Comparison of ENCODE assay signal across 8 cellular contexts in genomic region chr2:241734208-241734466, GRCh38. TPM values are rescaled to one million over a fixed set of nuclear protein-coding genes. Genes with fewer than 3 reads are reported as not detected.
DNase-seq lines count a peak whose midpoint lies in the region; ATAC-seq and TF ChIP-seq lines count a peak whose summit lies in the region.

No MANE protein-coding gene starts in this region.

- peaks cover 7% of the 10 kb centered on the region for H3K36me3 Mint-ChIP-seq in CD8-positive, alpha-beta T cell
- peaks cover 7% of the 10 kb centered on the region for H3K36me3 Mint-ChIP-seq in activated CD4-positive, alpha-beta memory T cell treated with anti-CD3 and anti-CD28 coated beads, Interleukin-2, amount 10 ng/mL, durations not matched to agents 7 days and 5 days (ENCODE audit: low read depth)

- H3K27ac ChIP-seq in CD8-positive, alpha-beta T cell (ENCODE audit: low read depth, low read length), result peak overlapping the region; percentile 41
- no peak overlapping the region for H3K27ac ChIP-seq in liver (ENCODE audit: low read depth in 1 of 2, low read length in 2 of 2)

- intact Hi-C loops in CD8-positive, alpha-beta T cell (cut with DNase I, micrococcal nuclease), result loop anchor here (1.0 to 10.0 kb wide), 10 partner anchors 32 to 901 kb away; partner anchors contain the start of genes DTYMK (in 2 of the 2), FARP2 (in 2 of the 2), ING5 (in 2 of the 2) and HDLBP (in 1 of the 2)

- H3K27me3 Mint-ChIP-seq in CD8-positive, alpha-beta T cell (ENCODE audit: low read depth), result no peaks in the 10 kb centered on the region
- peaks cover 1% of the 10 kb centered on the region for H3K27me3 Mint-ChIP-seq in activated CD4-positive, alpha-beta memory T cell treated with anti-CD3 and anti-CD28 coated beads, Interleukin-2, amount 10 ng/mL, durations not matched to agents 7 days and 5 days

- no peaks in the 10 kb centered on the region for H3K27me3 ChIP-seq in CD8-positive, alpha-beta T cell (ENCODE audit: insufficient read depth, low read length)
- H3K27me3 ChIP-seq in liver (ENCODE audit: control insufficient read depth in 4 of 4, insufficient read depth in 4 of 4, low read length in 3 of 4), result no peaks in the 10 kb centered on the region

- H3K36me3 ChIP-seq in CD8-positive, alpha-beta T cell (ENCODE audit: insufficient read depth, low read length), result no peaks in the 10 kb centered on the region
- peaks cover 0 to 7% (median 0%) of the 10 kb centered on the region in 4 donors for H3K36me3 ChIP-seq in liver (ENCODE audit: control insufficient read depth in 4 of 4, insufficient read depth in 3 of 4, low read depth in 1 of 4, low read length in 3 of 4)

- no peak for TF ChIP-seq CTCF in CD8-positive, alpha-beta T cell (IDR thresholded peaks at IDR 0.05)
- no peak for TF ChIP-seq CTCF in liver (IDR thresholded peaks at IDR 0.05; ENCODE audit: low read depth, low read length, missing input control)

- no peaks in the 10 kb centered on the region for H3K9me3 Mint-ChIP-seq in CD8-positive, alpha-beta T cell
- no peaks in the 10 kb centered on the region for H3K9me3 Mint-ChIP-seq in activated CD4-positive, alpha-beta memory T cell treated with anti-CD3 and anti-CD28 coated beads, Interleukin-2, amount 10 ng/mL, durations not matched to agents 7 days and 5 days

- no peak for DNase-seq in CD8-positive, alpha-beta T cell
- no peak for DNase-seq in activated CD4-positive, alpha-beta memory T cell treated with anti-CD3 and anti-CD28 coated beads, Interleukin-2, amount 10 ng/mL, durations not matched to agents 7 days and 5 days
- DNase-seq in foreskin melanocyte, result no peak
- no peak for DNase-seq in mucosa of gallbladder (ENCODE audit: low spot score)

- H3K4me1 Mint-ChIP-seq in CD8-positive, alpha-beta T cell (ENCODE audit: low read depth), result peaks cover 21% of the 10 kb centered on the region
- H3K4me1 Mint-ChIP-seq in activated CD4-positive, alpha-beta memory T cell treated with anti-CD3 and anti-CD28 coated beads, Interleukin-2, amount 10 ng/mL, durations not matched to agents 7 days and 5 days, result peaks cover 56% of the 10 kb centered on the region

- TF ChIP-seq RAD21 in liver (IDR thresholded peaks at IDR 0.05), result no peak

- peak overlapping the region; percentile 70 for H3K4me3 ChIP-seq in CD8-positive, alpha-beta T cell (ENCODE audit: low read depth, low read length)
- peak overlapping the region in 2 of 3 donors; percentile 38 to 76 for H3K4me3 ChIP-seq in liver (ENCODE audit: low read depth in 1 of 3, low read length in 3 of 3)

- no peak overlapping the region for H3K27ac Mint-ChIP-seq in CD8-positive, alpha-beta T cell
- H3K27ac Mint-ChIP-seq in activated CD4-positive, alpha-beta memory T cell treated with anti-CD3 and anti-CD28 coated beads, Interleukin-2, amount 10 ng/mL, durations not matched to agents 7 days and 5 days, result no peak overlapping the region

- no peaks in the 10 kb centered on the region for H3K9me3 ChIP-seq in CD8-positive, alpha-beta T cell (ENCODE audit: low read length)
- no peaks in the 10 kb centered on the region for H3K9me3 ChIP-seq in liver (ENCODE audit: control insufficient read depth in 4 of 4, low read length in 3 of 4)

- 5% methylated on average over 25 of the region's 25 CpGs for WGBS in liver

- CTCF ChIA-PET in CD8-positive, alpha-beta T cell (lab: Charles Lee), result interaction anchor here (0.9 to 3.7 kb wide), 7 partner anchors 9 to 882 kb away, joined by 3 to 19 read pairs (median 4); partner anchors contain the start of gene ING5
- CTCF ChIA-PET in activated CD4-positive, alpha-beta memory T cell treated with anti-CD3 and anti-CD28 coated beads, Interleukin-2, amount 10 ng/mL, durations not matched to agents 7 days and 5 days (lab: Charles Lee), result interaction anchor here (0.8 to 2.7 kb wide), 5 partner anchors 28 to 144 kb away, joined by 4 to 27 read pairs (median 14); partner anchors contain the start of genes DTYMK and ING5

- H3K9ac ChIP-seq in liver (ENCODE audit: low read depth in 1 of 2, low read length in 2 of 2), result no peak overlapping the region

- POLR2A ChIA-PET in CD8-positive, alpha-beta T cell (lab: Charles Lee), result interaction anchor here (1.0 to 2.3 kb wide), 10 partner anchors 9 to 149 kb away, joined by 3 to 27 read pairs (median 5); partner anchors contain the start of genes DTYMK and ING5
- POLR2A ChIA-PET in activated CD4-positive, alpha-beta memory T cell treated with anti-CD3 and anti-CD28 coated beads, Interleukin-2, amount 10 ng/mL, durations not matched to agents 7 days and 5 days (lab: Charles Lee), result interaction anchor here (0.6 to 5.6 kb wide), 12 partner anchors 25 to 696 kb away, joined by 3 to 41 read pairs (median 6); partner anchors contain the start of genes ATG4B, DTYMK, ING5 and THAP4

- H3K4me1 ChIP-seq in CD8-positive, alpha-beta T cell (ENCODE audit: insufficient read depth, low read length), result peaks cover 17% of the 10 kb centered on the region
- peaks cover 2 to 22% (median 14%) of the 10 kb centered on the region in 4 donors for H3K4me1 ChIP-seq in liver (ENCODE audit: control insufficient read depth in 4 of 4, insufficient read depth in 4 of 4, low read length in 3 of 4)

- peak overlapping the region; percentile 68 for H3K4me3 Mint-ChIP-seq in CD8-positive, alpha-beta T cell
- H3K4me3 Mint-ChIP-seq in activated CD4-positive, alpha-beta memory T cell treated with anti-CD3 and anti-CD28 coated beads, Interleukin-2, amount 10 ng/mL, durations not matched to agents 7 days and 5 days, result peak overlapping the region; percentile 58

- ATAC-seq in CD8-positive, alpha-beta T cell, result no peak
- peak; percentile 23 for ATAC-seq in HG02610 (IDR thresholded peaks at IDR 0.05; ENCODE audit: unreplicated experiment)
- no peak for ATAC-seq in HG03342 (IDR thresholded peaks at IDR 0.05; ENCODE audit: unreplicated experiment)
- ATAC-seq in esophagus mucosa, result no peak

TF ChIP-seq in liver, 16 proteins besides CTCF, POLR2A, EP300 and RAD21:
- TF ChIP-seq GABPA (IDR thresholded peaks at IDR 0.05 in 1 of 2, conservative IDR thresholded peaks at IDR 0.05 in 1 of 2) (no peak), RXRA (IDR thresholded peaks at IDR 0.05) (no peak), EGR1 (IDR thresholded peaks at IDR 0.05; ENCODE audit: low read depth in 2 of 2) (no peak), FOXA2 (IDR thresholded peaks at IDR 0.05) (no peak), YY1 (IDR thresholded peaks at IDR 0.05) (no peak)

RNA-seq across cellular contexts. Expression of gene D2HGDH, which starts 0.3 kb away (rescaled TPM):
- total RNA-seq in CD8-positive, alpha-beta T cell, result 10 to 100 TPM; 41.6 to 46.4 TPM
- 10 to 100 TPM; 24.6 to 25.0 TPM for total RNA-seq in activated CD4-positive, alpha-beta memory T cell treated with anti-CD3 and anti-CD28 coated beads, Interleukin-2, amount 10 ng/mL, durations not matched to agents 7 days and 5 days
- total RNA-seq in liver (10 to 100 TPM in 1 of 2 donors, 1 to 10 TPM in 1; 7.4 to 25.0 TPM), mucosa of gallbladder (71.5 TPM), esophagus mucosa (20.1 TPM)
- 10 to 100 TPM in 1 of 2 donors, 1 to 10 TPM in 1; 6.4 to 19.7 TPM for polyA plus RNA-seq in liver

RNA-seq across cellular contexts. Expression of gene ING5, which starts 32.3 kb away (rescaled TPM):
- total RNA-seq in CD8-positive, alpha-beta T cell, result 10 to 100 TPM; 32.5 to 34.9 TPM
- 10 to 100 TPM; 26.4 to 27.4 TPM for total RNA-seq in activated CD4-positive, alpha-beta memory T cell treated with anti-CD3 and anti-CD28 coated beads, Interleukin-2, amount 10 ng/mL, durations not matched to agents 7 days and 5 days
- 10 to 100 TPM; 20.0 to 24.2 TPM for total RNA-seq in liver
- polyA plus RNA-seq in liver, result 1 to 10 TPM; 7.2 to 7.8 TPM
- 47.4 TPM for total RNA-seq in mucosa of gallbladder
- total RNA-seq in esophagus mucosa, result 16.5 TPM

RNA-seq across cellular contexts. Expression of gene GAL3ST2, which starts 42.5 kb away (rescaled TPM):
- 1 to 10 TPM in 1 of 2 experiments, under 1 TPM in 1; 0.81 to 1.1 TPM for total RNA-seq in CD8-positive, alpha-beta T cell
- total RNA-seq in activated CD4-positive, alpha-beta memory T cell treated with anti-CD3 and anti-CD28 coated beads, Interleukin-2, amount 10 ng/mL, durations not matched to agents 7 days and 5 days, result under 1 TPM; 0.23 to 0.58 TPM
- total RNA-seq in liver, result under 1 TPM; 0.23 to 0.33 TPM
- under 1 TPM in 1 of 2 donors, not detected in 1; 0.03 TPM for polyA plus RNA-seq in liver
- 26.4 TPM for total RNA-seq in mucosa of gallbladder
- total RNA-seq in esophagus mucosa, result not detected

RNA-seq across cellular contexts. Expression of gene DTYMK, which starts 47.5 kb away (rescaled TPM):
- 1 to 10 TPM; 3.7 to 6.0 TPM for total RNA-seq in CD8-positive, alpha-beta T cell
- total RNA-seq in activated CD4-positive, alpha-beta memory T cell treated with anti-CD3 and anti-CD28 coated beads, Interleukin-2, amount 10 ng/mL, durations not matched to agents 7 days and 5 days, result 10 to 100 TPM; 54.8 to 57.7 TPM
- total RNA-seq in liver, result 10 to 100 TPM in 1 of 2 donors, 1 to 10 TPM in 1; 5.5 to 17.0 TPM
- polyA plus RNA-seq in liver, result 10 to 100 TPM; 12.0 to 17.7 TPM
- total RNA-seq in mucosa of gallbladder, result 26.2 TPM
- 32.4 TPM for total RNA-seq in esophagus mucosa

Comparison
In these comparisons a context has a peak if more than half of its experiments do, and no peak if none do; other contexts are left out.
1. RNA of gene GAL3ST2, which starts 42.5 kb away (total RNA-seq): 26.4 TPM in mucosa of gallbladder (single experiment); 0.81 to 1.1 TPM in CD8-positive, alpha-beta T cell, 0.23 to 0.58 TPM in activated CD4-positive, alpha-beta memory T cell treated with anti-CD3 and anti-CD28 coated beads, Interleukin-2, amount 10 ng/mL, durations not matched to agents 7 days and 5 days, 0.23 to 0.33 TPM in liver and not detected in esophagus mucosa (single experiment); every median in the first group is over 10 times any median in the second.